1 cellular context compared by ENCODE assay signal in the genomic region with DNA sequence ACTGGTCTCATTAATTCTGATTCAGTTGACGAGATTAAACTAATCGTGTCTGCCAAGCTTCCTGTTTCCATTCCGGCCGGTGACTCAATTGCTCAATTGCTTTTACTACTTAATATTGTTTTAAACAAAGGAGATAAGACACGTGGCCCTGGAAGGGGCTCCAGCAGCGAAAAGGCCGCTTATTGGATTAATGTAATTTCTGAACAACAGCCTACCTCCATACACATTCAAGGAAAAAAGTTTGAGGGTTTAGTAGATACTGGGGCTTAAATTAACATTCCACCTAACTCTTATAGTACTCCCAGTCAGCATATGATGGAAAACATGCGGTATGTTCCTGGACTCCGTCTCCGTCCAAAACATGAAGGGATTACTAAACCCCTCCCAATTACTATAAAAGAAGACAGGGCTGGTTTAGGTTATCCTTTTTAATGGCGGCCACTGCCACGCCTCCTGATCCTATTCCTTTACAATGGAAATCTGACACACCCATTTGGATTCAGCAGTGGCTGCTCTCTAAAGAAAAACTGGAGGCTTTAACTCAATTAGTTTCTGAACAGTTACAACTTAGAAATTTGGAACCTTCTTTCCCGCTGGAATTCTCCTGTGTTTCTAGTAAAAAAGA.
TF ChIP-seq lines count a peak whose summit lies in the region.

No MANE protein-coding gene starts in this region.

TF ChIP-seq in GM23338, 12 proteins besides CTCF, POLR2A, EP300 and RAD21 (continued from another document):
- TF ChIP-seq, protein P1, sequence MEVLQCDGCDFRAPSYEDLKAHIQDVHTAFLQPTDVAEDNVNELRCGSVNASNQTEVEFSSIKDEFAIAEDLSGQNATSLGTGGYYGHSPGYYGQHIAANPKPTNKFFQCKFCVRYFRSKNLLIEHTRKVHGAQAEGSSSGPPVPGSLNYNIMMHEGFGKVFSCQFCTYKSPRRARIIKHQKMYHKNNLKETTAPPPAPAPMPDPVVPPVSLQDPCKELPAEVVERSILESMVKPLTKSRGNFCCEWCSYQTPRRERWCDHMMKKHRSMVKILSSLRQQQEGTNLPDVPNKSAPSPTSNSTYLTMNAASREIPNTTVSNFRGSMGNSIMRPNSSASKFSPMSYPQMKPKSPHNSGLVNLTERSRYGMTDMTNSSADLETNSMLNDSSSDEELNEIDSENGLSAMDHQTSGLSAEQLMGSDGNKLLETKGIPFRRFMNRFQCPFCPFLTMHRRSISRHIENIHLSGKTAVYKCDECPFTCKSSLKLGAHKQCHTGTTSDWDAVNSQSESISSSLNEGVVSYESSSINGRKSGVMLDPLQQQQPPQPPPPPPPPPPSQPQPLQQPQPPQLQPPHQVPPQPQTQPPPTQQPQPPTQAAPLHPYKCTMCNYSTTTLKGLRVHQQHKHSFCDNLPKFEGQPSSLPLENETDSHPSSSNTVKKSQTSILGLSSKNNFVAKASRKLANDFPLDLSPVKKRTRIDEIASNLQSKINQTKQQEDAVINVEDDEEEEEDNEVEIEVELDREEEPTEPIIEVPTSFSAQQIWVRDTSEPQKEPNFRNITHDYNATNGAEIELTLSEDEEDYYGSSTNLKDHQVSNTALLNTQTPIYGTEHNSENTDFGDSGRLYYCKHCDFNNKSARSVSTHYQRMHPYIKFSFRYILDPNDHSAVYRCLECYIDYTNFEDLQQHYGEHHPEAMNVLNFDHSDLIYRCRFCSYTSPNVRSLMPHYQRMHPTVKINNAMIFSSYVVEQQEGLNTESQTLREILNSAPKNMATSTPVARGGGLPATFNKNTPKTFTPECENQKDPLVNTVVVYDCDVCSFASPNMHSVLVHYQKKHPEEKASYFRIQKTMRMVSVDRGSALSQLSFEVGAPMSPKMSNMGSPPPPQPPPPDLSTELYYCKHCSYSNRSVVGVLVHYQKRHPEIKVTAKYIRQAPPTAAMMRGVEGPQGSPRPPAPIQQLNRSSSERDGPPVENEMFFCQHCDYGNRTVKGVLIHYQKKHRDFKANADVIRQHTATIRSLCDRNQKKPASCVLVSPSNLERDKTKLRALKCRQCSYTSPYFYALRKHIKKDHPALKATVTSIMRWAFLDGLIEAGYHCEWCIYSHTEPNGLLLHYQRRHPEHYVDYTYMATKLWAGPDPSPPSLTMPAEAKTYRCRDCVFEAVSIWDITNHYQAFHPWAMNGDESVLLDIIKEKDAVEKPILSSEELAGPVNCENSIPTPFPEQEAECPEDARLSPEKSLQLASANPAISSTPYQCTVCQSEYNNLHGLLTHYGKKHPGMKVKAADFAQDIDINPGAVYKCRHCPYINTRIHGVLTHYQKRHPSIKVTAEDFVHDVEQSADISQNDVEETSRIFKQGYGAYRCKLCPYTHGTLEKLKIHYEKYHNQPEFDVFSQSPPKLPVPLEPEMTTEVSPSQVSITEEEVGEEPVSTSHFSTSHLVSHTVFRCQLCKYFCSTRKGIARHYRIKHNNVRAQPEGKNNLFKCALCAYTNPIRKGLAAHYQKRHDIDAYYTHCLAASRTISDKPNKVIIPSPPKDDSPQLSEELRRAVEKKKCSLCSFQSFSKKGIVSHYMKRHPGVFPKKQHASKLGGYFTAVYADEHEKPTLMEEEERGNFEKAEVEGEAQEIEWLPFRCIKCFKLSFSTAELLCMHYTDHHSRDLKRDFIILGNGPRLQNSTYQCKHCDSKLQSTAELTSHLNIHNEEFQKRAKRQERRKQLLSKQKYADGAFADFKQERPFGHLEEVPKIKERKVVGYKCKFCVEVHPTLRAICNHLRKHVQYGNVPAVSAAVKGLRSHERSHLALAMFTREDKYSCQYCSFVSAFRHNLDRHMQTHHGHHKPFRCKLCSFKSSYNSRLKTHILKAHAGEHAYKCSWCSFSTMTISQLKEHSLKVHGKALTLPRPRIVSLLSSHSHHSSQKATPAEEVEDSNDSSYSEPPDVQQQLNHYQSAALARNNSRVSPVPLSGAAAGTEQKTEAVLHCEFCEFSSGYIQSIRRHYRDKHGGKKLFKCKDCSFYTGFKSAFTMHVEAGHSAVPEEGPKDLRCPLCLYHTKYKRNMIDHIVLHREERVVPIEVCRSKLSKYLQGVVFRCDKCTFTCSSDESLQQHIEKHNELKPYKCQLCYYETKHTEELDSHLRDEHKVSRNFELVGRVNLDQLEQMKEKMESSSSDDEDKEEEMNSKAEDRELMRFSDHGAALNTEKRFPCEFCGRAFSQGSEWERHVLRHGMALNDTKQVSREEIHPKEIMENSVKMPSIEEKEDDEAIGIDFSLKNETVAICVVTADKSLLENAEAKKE (CRISPR knock-in tag; IDR thresholded peaks at IDR 0.05): no peak
TF ChIP-seq in GM23338: peak in this region for 0.
